26 cellular contexts compared by ENCODE assay signal in the genomic region with DNA sequence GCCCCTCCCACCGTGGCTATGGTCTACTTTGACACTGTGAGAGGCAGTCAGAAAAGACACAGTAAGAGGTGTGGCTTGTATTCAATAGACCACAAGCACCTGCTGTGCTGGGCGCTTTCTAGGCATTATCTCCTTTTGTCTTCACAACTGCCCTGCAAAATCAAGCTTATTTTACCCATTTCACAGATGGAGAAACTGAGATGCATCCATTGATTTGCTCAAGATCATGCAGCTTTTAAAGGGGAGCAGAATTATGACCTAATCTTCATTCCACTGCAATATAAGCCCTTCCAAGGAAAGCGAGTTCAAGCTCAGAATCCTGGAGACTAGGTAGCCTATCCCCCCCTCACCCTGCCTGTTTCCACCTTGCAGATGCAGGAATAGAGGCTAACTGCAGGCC.
"Had no signal": no experiment of that assay in that cellular context is flagged by ENCODE, and none has a peak within 500 bp of the region (broad histone marks: within the 10 kb centered on the region; RNA-seq: fewer than 3 reads in every experiment).

No MANE protein-coding gene starts in this region.

- H3K27me3 ChIP-seq: brain microvascular endothelial cell, right atrium auricular region, thyroid gland, upper lobe of left lung, vagina had no signal

- H3K4me1 Mint-ChIP-seq: activated B cell treated with CpG ODN at 0.5 μM for 24 hours; activated T-helper 17 cell treated with anti-CD3 and anti-CD28 coated beads, Interleukin-2, amount 50 U/mL, for 72 hours; natural killer cell; stimulated activated naive B cell treated with anti-CD40 and anti-IgM and Interleukin-4, amounts not matched to agents 10 μg/mL and 1 μg/mL and 100 μg/mL, for 72 hours had no signal

- H3K4me3 ChIP-seq: coronary artery, dorsolateral prefrontal cortex, left lung, lower lobe of right lung, right atrium auricular region, stomach, thyroid gland, upper lobe of left lung, vagina had no signal

- H3K4me3 Mint-ChIP-seq: activated B cell treated with CpG ODN at 0.5 μM for 24 hours; activated CD8-positive, alpha-beta T cell treated with anti-CD3 and anti-CD28 coated beads for 36 hours; activated T-cell treated with anti-CD3 and anti-CD28 coated beads, Interleukin-2, amount 50 U/mL, for 4 hours; activated T-helper 17 cell treated with anti-CD3 and anti-CD28 coated beads, Interleukin-2, amount 50 U/mL, for 72 hours; natural killer cell; stimulated activated naive B cell treated with anti-CD40 and anti-IgM and Interleukin-4, amounts not matched to agents 10 μg/mL and 1 μg/mL and 100 μg/mL, for 72 hours had no signal

- H3K9me3 ChIP-seq: left lung, lower lobe of right lung, right atrium auricular region, stomach, thyroid gland, upper lobe of left lung, vagina had no signal

- H3K27ac ChIP-seq: brain microvascular endothelial cell, coronary artery, dorsolateral prefrontal cortex, left lung, lower lobe of right lung, right atrium auricular region, stomach, thyroid gland, upper lobe of left lung, vagina had no signal

- H3K4me1 ChIP-seq: left lung, lower lobe of right lung, right atrium auricular region, stomach, thyroid gland, upper lobe of left lung, vagina had no signal

- H3K36me3 ChIP-seq: brain microvascular endothelial cell, left lung, lower lobe of right lung, right atrium auricular region, stomach, thyroid gland, upper lobe of left lung, vagina had no signal

- H3K9me3 Mint-ChIP-seq: activated B cell treated with CpG ODN at 0.5 μM for 24 hours; activated CD8-positive, alpha-beta T cell treated with anti-CD3 and anti-CD28 coated beads for 36 hours; activated T-cell treated with anti-CD3 and anti-CD28 coated beads, Interleukin-2, amount 50 U/mL, for 4 hours; activated T-helper 17 cell treated with anti-CD3 and anti-CD28 coated beads, Interleukin-2, amount 50 U/mL, for 72 hours; natural killer cell; stimulated activated naive B cell treated with anti-CD40 and anti-IgM and Interleukin-4, amounts not matched to agents 10 μg/mL and 1 μg/mL and 100 μg/mL, for 72 hours had no signal

- FAIRE-seq: astrocyte, frontal cortex, islet of Langerhans had no signal

- H3K36me3 Mint-ChIP-seq: natural killer cell; stimulated activated naive B cell treated with anti-CD40 and anti-IgM and Interleukin-4, amounts not matched to agents 10 μg/mL and 1 μg/mL and 100 μg/mL, for 72 hours had no signal

- DNase-seq: activated B cell treated with CpG ODN at 0.5 μM for 24 hours; activated CD4-positive, alpha-beta T cell treated with anti-CD3 and anti-CD28 coated beads, Interleukin-2, amount 50 U/mL, for 1 hour; activated CD8-positive, alpha-beta T cell treated with anti-CD3 and anti-CD28 coated beads for 36 hours; activated gamma-delta T cell treated with Interleukin-2 at 50 U/mL for 16 hours; activated naive CD4-positive, alpha-beta T cell treated with anti-CD3 and anti-CD28 coated beads, Interleukin-2, amount 50 U/mL, for 16 hours; activated T-cell treated with anti-CD3 and anti-CD28 coated beads, Interleukin-2, amount 50 U/mL, for 4 hours; amniotic stem cell; brain microvascular endothelial cell; effector memory CD4-positive, alpha-beta T cell; left lung; lower lobe of right lung; natural killer cell; stimulated activated CD4-positive, alpha-beta T cell treated with anti-CD3 and anti-CD28 coated beads, Interleukin-15, amount 100 ng/mL, for 24 hours; stimulated activated CD4-positive, alpha-beta T cell treated with anti-CD3 and anti-CD28 coated beads, Interleukin-2, amount 100 ng/mL, for 24 hours; stimulated activated naive B cell treated with anti-CD40 and anti-IgM and Interleukin-4, amounts not matched to agents 10 μg/mL and 1 μg/mL and 100 μg/mL, for 72 hours; stomach; thyroid gland; upper lobe of left lung had no signal

- H3K27ac Mint-ChIP-seq: activated B cell treated with CpG ODN at 0.5 μM for 24 hours; activated CD8-positive, alpha-beta T cell treated with anti-CD3 and anti-CD28 coated beads for 36 hours; activated T-helper 17 cell treated with anti-CD3 and anti-CD28 coated beads, Interleukin-2, amount 50 U/mL, for 72 hours; natural killer cell; stimulated activated naive B cell treated with anti-CD40 and anti-IgM and Interleukin-4, amounts not matched to agents 10 μg/mL and 1 μg/mL and 100 μg/mL, for 72 hours had no signal

- ATAC-seq: activated CD8-positive, alpha-beta T cell treated with anti-CD3 and anti-CD28 coated beads for 36 hours; activated T-cell treated with anti-CD3 and anti-CD28 coated beads, Interleukin-2, amount 50 U/mL, for 4 hours; activated T-helper 17 cell treated with anti-CD3 and anti-CD28 coated beads, Interleukin-2, amount 50 U/mL, for 72 hours; left lung; lower lobe of right lung; natural killer cell; stimulated activated naive B cell treated with anti-CD40 and anti-IgM and Interleukin-4, amounts not matched to agents 10 μg/mL and 1 μg/mL and 100 μg/mL, for 72 hours had no signal
